ENCODE assay signal across 1 cellular context in the genomic region with DNA sequence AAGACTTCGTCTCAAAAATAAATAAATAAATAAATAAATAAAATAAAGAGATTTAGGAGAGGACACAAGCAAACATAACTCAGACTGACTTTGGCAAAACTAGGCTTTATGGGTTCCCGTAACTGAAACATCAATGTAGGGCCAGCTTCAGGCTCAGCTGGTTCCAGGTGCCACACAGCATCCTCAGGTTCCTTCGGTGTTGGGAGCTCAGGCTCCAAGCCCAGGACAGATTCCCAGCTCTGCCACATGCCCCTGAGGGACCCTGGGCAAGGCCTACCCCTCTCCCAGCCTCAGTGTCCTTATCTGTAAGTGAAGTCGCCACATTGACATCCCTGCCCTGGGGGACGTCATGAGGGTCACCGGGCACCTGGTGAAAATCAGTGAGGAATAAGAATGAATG.
TF ChIP-seq lines count a peak whose summit lies in the region.

No MANE protein-coding gene starts in this region.

TF ChIP-seq in IMR-90, 13 proteins besides CTCF, POLR2A, EP300 and RAD21:
- no peak for TF ChIP-seq CHD1 (IDR thresholded peaks at IDR 0.05; ENCODE audit: low read depth, low read length)
- TF ChIP-seq, protein P1, sequence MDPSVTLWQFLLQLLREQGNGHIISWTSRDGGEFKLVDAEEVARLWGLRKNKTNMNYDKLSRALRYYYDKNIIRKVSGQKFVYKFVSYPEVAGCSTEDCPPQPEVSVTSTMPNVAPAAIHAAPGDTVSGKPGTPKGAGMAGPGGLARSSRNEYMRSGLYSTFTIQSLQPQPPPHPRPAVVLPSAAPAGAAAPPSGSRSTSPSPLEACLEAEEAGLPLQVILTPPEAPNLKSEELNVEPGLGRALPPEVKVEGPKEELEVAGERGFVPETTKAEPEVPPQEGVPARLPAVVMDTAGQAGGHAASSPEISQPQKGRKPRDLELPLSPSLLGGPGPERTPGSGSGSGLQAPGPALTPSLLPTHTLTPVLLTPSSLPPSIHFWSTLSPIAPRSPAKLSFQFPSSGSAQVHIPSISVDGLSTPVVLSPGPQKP (IDR thresholded peaks at IDR 0.05; ENCODE audit: borderline replicate concordance, low read depth, low read length), result no peak
